ENCODE assay signal across 19 cellular contexts in genomic region chr12:54129028-54129903, GRCh38. TPM values are rescaled to one million over a fixed set of nuclear protein-coding genes. Genes with fewer than 3 reads are reported as not detected.
DNase-seq lines count a peak whose midpoint lies in the region; ATAC-seq, FAIRE-seq and TF ChIP-seq lines count a peak whose summit lies in the region.
"Had no signal": no experiment of that assay in that cellular context is flagged by ENCODE, and none has a peak within 500 bp of the region (broad histone marks: within the 10 kb centered on the region; RNA-seq: fewer than 3 reads in every experiment).

No MANE protein-coding gene starts in this region.

- in situ Hi-C loops in K562 (cut with MboI), result no loop called here

- H3K4me1 ChIP-seq in K562 (replicated peaks in 1 of 2; ENCODE audit: control insufficient read depth in 2 of 2, insufficient read depth in 2 of 2, low read length in 2 of 2), result peaks cover 0 to 17% of the 10 kb centered on the region in 2 experiments; a peak in 2 of 5 replicates
- peaks cover 0 to 24% (median 16%) of the 10 kb centered on the region in 6 donors for H3K4me1 ChIP-seq in spleen

- no peak overlapping the region for H3K9ac ChIP-seq in K562 (ENCODE audit: insufficient read depth in 1 of 2, low read depth in 2 of 2, low read length in 2 of 2)

- peaks cover 92% of the 10 kb centered on the region for H3K27me3 ChIP-seq in H7 (ENCODE audit: control insufficient read depth, insufficient read depth, low read length)
- peaks cover 28 to 70% of the 10 kb centered on the region in 2 experiments; a peak in 4 of 5 replicates for H3K27me3 ChIP-seq in K562 (ENCODE audit: control insufficient read depth in 2 of 2, insufficient read depth in 2 of 2, low read length in 2 of 2)
- H3K27me3 ChIP-seq in spleen (replicated peaks in 1 of 7), result peaks cover 0 to 75% (median 32%) of the 10 kb centered on the region in 7 donors

- H3K36me3 ChIP-seq in H7 (replicated peaks; ENCODE audit: control insufficient read depth, insufficient read depth, low read length) (no peaks in the 10 kb centered on the region), K562 (ENCODE audit: control insufficient read depth, insufficient read depth, low read length) (no peaks in the 10 kb centered on the region), spleen (no peaks in the 10 kb centered on the region)
- H3K36me3 ChIP-seq: heart right ventricle, neutrophil, prostate gland had no signal

- H4K20me1 ChIP-seq in K562 (replicated peaks; ENCODE audit: control insufficient read depth, insufficient read depth, low read length), result no peaks in the 10 kb centered on the region; the same call in 1 of the 2 replicates

- WGBS in K562 (ENCODE audit: insufficient coverage, low coverage, missing lambda C conversion rate), result 28% methylated on average over 20 of the region's 20 CpGs
- WGBS in spleen, 5 donors, result 51 to 68% (median 60%) methylated on average over 18 to 20 of the region's 20 CpGs

- no peak overlapping the region for H3K4me2 ChIP-seq in K562 (ENCODE audit: insufficient read depth, low read length)

- no peaks in the 10 kb centered on the region for H3K9me3 ChIP-seq in K562 (replicated peaks; ENCODE audit: control insufficient read depth, insufficient read depth, low read depth, low read length)
- H3K9me3 ChIP-seq in spleen, result no peaks in the 10 kb centered on the region
- H3K9me3 ChIP-seq: heart right ventricle, neutrophil, prostate gland had no signal

- peak; percentile 69 for DNase-seq in H7
- DNase-seq in K562 (ENCODE audit: extremely low read depth in 1 of 4, low spot score in 3 of 4), result no peak
- peak; percentile 54 for DNase-seq in islet precursor cell
- DNase-seq in spleen, result peak; percentile 63
- DNase-seq in AG08395 (ENCODE audit: low spot score), result no peak
- DNase-seq: activated CD8-positive, alpha-beta T cell treated with anti-CD3 and anti-CD28 coated beads, Interleukin-2, amount 10 ng/mL, durations not matched to agents 7 days and 5 days; activated naive CD8-positive, alpha-beta T cell treated with anti-CD3 and anti-CD28 coated beads, Interleukin-2, amount 10 ng/mL, durations not matched to agents 7 days and 5 days; Calu3; DND-41; heart right ventricle; left cardiac atrium; mammary epithelial cell; stimulated activated naive CD8-positive, alpha-beta T cell treated with anti-CD3 and anti-CD28 coated beads, Interleukin-15, amount 100 ng/mL, for 72 hours; trophoblast cell had no signal

- no peaks in the 10 kb centered on the region for H3K9me1 ChIP-seq in K562 (ENCODE audit: control insufficient read depth, insufficient read depth, low read length)

- no peak for TF ChIP-seq POLR2A in K562 (conservative IDR thresholded peaks at IDR 0.05)
- TF ChIP-seq POLR2A in spleen (IDR thresholded peaks at IDR 0.05), result no peak

- ATAC-seq in K562 (no peak), GM21717 (IDR thresholded peaks at IDR 0.05; ENCODE audit: unreplicated experiment) (no peak), GM21381 (IDR thresholded peaks at IDR 0.05; ENCODE audit: unreplicated experiment) (no peak)
- ATAC-seq: activated CD8-positive, alpha-beta T cell treated with anti-CD3 and anti-CD28 coated beads, Interleukin-2, amount 10 ng/mL, durations not matched to agents 7 days and 5 days; HCT116; heart right ventricle; left cardiac atrium; stimulated activated naive CD8-positive, alpha-beta T cell treated with anti-CD3 and anti-CD28 coated beads, Interleukin-15, amount 100 ng/mL, for 72 hours had no signal

- no peak for TF ChIP-seq RAD21 in K562 (CRISPR knock-in tag; conservative IDR thresholded peaks at IDR 0.05 in 1 of 2, IDR thresholded peaks at IDR 0.05 in 1 of 2)

- FAIRE-seq in K562 (lab: Jason Lieb, UNC), result no peak

- TF ChIP-seq EP300 in K562 (IDR thresholded peaks at IDR 0.05; ENCODE audit: low read length), result no peak

- H3K79me2 ChIP-seq in K562 (ENCODE audit: control insufficient read depth, insufficient read depth, low read length), result no peaks in the 10 kb centered on the region

- no peak overlapping the region for H3K27ac ChIP-seq in K562 (ENCODE audit: extremely low read depth, low read depth, low read length)
- H3K27ac ChIP-seq in spleen, result no peak overlapping the region
- H3K27ac ChIP-seq: heart right ventricle, neutrophil, prostate gland had no signal

- no peak overlapping the region for H3K4me3 ChIP-seq in H7 (ENCODE audit: insufficient read depth, low read depth, low read length)
- H3K4me3 ChIP-seq in K562, result no peak overlapping the region
- no peak overlapping the region for H3K4me3 ChIP-seq in spleen
- H3K4me3 ChIP-seq: heart right ventricle, prostate gland had no signal

- H2AFZ ChIP-seq in K562 (ENCODE audit: low read depth, low read length), result no peak overlapping the region

- CTCF ChIA-PET in K562 (lab: Yijun Ruan, JAX; ENCODE audit: low intra/inter-chr PET ratio), result interaction anchor here (0.7 kb wide), 1 partner anchor 338 kb away, joined by 3 read pairs; no protein-coding TSS in a partner anchor

- TF ChIP-seq CTCF in K562 (IDR thresholded peaks at IDR 0.05 in 2 of 3, conservative IDR thresholded peaks at IDR 0.05 in 1 of 3; ENCODE audit: insufficient read depth in 2 of 3, low read depth in 1 of 3, low read length in 3 of 3), result no peak
- TF ChIP-seq CTCF in spleen (IDR thresholded peaks at IDR 0.05 in 8 of 11, conservative IDR thresholded peaks at IDR 0.05 in 3 of 11), result no peak

- intact Hi-C loops in K562 (cut with micrococcal nuclease), result no loop called here
- intact Hi-C loops in spleen (cut with DNase I; ENCODE audit: low total_unique reads), result no loop called here

- POLR2A ChIA-PET in K562 (lab: Yijun Ruan, JAX), result interaction anchor here (0.7 to 2.2 kb wide), 2 partner anchors 13 to 72 kb away, joined by 4 to 11 read pairs; no protein-coding TSS in a partner anchor

- no TSS peak for BruUV-seq in K562 (replicated peaks; lab: Mats Ljungman, UMichigan)

TF ChIP-seq in K562, 482 proteins besides CTCF, POLR2A, EP300 and RAD21 (continues in another document):
- TF ChIP-seq MLLT1 (IDR thresholded peaks at IDR 0.05) (peak; percentile 29 to 43; a peak in 1 of 4 replicates), ZNF766 (CRISPR knock-in tag; conservative IDR thresholded peaks at IDR 0.05) (no peak), ZBTB33 (CRISPR knock-in tag; IDR thresholded peaks at IDR 0.05) (peak; percentile 85), NFYB (IDR thresholded peaks at IDR 0.05; ENCODE audit: extremely low read depth, insufficient read length) (no peak)

RNA-seq across cellular contexts. Expression of gene SMUG1, which starts 59.5 kb away (rescaled TPM):
- 33.8 and 40.2 TPM in 2 replicates for total RNA-seq in H7 (2014; rRNA removed; shearing (Covaris generic))
- 77.0 and 130 TPM in 2 replicates for total RNA-seq in K562 (2011; cell fraction: chromatin; rRNA removed; ENCODE audit: low replicate concordance)
- total RNA-seq in K562 (2011; cell fraction: nucleolus; rRNA removed), result 72.5 and 74.4 TPM in 2 replicates
- 82.6 and 125 TPM in 2 replicates for total RNA-seq in K562 (2011; cell fraction: nucleoplasm; rRNA removed)
- total RNA-seq in K562 (2014; rRNA removed), result 56.4 and 76.2 TPM in 2 replicates
- 29.7 and 38.1 TPM in 2 replicates for total RNA-seq in K562 (2014; rRNA removed; fragmentation: Illumina TruSeq; extraction: Trizol)
- 42.5 and 48.4 TPM in 2 replicates for total RNA-seq in K562 (2015; rRNA removed; fragmentation: Illumina TruSeq; extraction: Trizol)
- total RNA-seq in K562 (2021), result 39.4 and 42.4 TPM in 2 replicates
- 46.7 and 52.4 TPM in 2 replicates for polyA plus RNA-seq in K562 (2011; rRNA removed)
- polyA plus RNA-seq in K562 (2011; cell fraction: cytosol; rRNA removed), result 63.4 and 94.3 TPM in 2 replicates
- polyA plus RNA-seq in K562 (2011; cell fraction: nucleus; rRNA removed), result 52.4 and 68.5 TPM in 2 replicates
- 46.0 and 46.7 TPM in 2 replicates for polyA plus RNA-seq in K562 (2012)
- polyA plus RNA-seq in K562 (2014; fragmentation: Illumina TruSeq; extraction: Trizol), result 49.8 and 55.3 TPM in 2 replicates
- 100 to 1,000 TPM; 106 to 117 TPM for polyA plus RNA-seq in K562 (2014; fragmentation: Nextera tagmentation; extraction: Ambion mirVana)
- polyA plus RNA-seq in K562 (2014; rRNA removed), result 56.6 and 84.5 TPM in 2 replicates
- 28.5 and 29.1 TPM in 2 replicates for polyA minus RNA-seq in K562 (2011; rRNA and poly(A)+ RNA removed)
- 15.2 and 20.5 TPM in 2 replicates for polyA minus RNA-seq in K562 (2011; cell fraction: cytosol; rRNA and poly(A)+ RNA removed)
- 27.1 and 36.1 TPM in 2 replicates for polyA minus RNA-seq in K562 (2011; cell fraction: nucleus; rRNA and poly(A)+ RNA removed)
- 10 to 100 TPM; 20.9 to 36.3 (median 23.1) TPM for total RNA-seq in spleen
- polyA plus RNA-seq in spleen, result 10 to 100 TPM; 24.0 to 42.2 (median 37.4) TPM

Comparison
In these comparisons a context has a peak if more than half of its experiments do, and no peak if none do; other contexts are left out.
1. DNase-seq: peak in H7 (single experiment), islet precursor cell (single experiment) and spleen (single experiment); none in K562 (0 of 4) and AG08395 (single experiment).